1 cellular context compared by ENCODE assay signal in the genomic region with DNA sequence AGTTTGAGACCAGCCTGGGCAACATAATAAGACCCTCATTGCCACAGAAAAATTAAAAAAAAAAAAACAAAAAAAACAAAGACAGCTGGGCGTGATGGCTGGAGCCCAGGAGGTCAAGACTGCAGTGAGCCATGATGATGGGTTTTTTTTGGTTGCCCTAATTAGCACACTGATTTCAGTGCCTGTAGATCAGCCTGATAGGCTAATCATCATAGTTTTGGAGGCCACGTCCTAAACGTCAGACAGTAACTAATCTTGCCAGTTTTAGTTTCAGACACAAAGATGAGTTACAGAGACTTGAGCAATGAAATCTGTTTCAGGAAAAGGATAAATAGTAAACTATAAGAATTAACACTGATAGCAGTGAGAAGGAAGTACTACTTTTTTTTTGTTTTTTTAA.
TF ChIP-seq lines count a peak whose summit lies in the region.

No MANE protein-coding gene starts in this region.

TF ChIP-seq in GM23338, 12 proteins besides CTCF, POLR2A, EP300 and RAD21:
- TF ChIP-seq STAT1 (IDR thresholded peaks at IDR 0.05; ENCODE audit: unreplicated experiment), result no peak
- no peak for TF ChIP-seq NANOG (IDR thresholded peaks at IDR 0.05; ENCODE audit: borderline replicate concordance)
- TF ChIP-seq, protein P1, sequence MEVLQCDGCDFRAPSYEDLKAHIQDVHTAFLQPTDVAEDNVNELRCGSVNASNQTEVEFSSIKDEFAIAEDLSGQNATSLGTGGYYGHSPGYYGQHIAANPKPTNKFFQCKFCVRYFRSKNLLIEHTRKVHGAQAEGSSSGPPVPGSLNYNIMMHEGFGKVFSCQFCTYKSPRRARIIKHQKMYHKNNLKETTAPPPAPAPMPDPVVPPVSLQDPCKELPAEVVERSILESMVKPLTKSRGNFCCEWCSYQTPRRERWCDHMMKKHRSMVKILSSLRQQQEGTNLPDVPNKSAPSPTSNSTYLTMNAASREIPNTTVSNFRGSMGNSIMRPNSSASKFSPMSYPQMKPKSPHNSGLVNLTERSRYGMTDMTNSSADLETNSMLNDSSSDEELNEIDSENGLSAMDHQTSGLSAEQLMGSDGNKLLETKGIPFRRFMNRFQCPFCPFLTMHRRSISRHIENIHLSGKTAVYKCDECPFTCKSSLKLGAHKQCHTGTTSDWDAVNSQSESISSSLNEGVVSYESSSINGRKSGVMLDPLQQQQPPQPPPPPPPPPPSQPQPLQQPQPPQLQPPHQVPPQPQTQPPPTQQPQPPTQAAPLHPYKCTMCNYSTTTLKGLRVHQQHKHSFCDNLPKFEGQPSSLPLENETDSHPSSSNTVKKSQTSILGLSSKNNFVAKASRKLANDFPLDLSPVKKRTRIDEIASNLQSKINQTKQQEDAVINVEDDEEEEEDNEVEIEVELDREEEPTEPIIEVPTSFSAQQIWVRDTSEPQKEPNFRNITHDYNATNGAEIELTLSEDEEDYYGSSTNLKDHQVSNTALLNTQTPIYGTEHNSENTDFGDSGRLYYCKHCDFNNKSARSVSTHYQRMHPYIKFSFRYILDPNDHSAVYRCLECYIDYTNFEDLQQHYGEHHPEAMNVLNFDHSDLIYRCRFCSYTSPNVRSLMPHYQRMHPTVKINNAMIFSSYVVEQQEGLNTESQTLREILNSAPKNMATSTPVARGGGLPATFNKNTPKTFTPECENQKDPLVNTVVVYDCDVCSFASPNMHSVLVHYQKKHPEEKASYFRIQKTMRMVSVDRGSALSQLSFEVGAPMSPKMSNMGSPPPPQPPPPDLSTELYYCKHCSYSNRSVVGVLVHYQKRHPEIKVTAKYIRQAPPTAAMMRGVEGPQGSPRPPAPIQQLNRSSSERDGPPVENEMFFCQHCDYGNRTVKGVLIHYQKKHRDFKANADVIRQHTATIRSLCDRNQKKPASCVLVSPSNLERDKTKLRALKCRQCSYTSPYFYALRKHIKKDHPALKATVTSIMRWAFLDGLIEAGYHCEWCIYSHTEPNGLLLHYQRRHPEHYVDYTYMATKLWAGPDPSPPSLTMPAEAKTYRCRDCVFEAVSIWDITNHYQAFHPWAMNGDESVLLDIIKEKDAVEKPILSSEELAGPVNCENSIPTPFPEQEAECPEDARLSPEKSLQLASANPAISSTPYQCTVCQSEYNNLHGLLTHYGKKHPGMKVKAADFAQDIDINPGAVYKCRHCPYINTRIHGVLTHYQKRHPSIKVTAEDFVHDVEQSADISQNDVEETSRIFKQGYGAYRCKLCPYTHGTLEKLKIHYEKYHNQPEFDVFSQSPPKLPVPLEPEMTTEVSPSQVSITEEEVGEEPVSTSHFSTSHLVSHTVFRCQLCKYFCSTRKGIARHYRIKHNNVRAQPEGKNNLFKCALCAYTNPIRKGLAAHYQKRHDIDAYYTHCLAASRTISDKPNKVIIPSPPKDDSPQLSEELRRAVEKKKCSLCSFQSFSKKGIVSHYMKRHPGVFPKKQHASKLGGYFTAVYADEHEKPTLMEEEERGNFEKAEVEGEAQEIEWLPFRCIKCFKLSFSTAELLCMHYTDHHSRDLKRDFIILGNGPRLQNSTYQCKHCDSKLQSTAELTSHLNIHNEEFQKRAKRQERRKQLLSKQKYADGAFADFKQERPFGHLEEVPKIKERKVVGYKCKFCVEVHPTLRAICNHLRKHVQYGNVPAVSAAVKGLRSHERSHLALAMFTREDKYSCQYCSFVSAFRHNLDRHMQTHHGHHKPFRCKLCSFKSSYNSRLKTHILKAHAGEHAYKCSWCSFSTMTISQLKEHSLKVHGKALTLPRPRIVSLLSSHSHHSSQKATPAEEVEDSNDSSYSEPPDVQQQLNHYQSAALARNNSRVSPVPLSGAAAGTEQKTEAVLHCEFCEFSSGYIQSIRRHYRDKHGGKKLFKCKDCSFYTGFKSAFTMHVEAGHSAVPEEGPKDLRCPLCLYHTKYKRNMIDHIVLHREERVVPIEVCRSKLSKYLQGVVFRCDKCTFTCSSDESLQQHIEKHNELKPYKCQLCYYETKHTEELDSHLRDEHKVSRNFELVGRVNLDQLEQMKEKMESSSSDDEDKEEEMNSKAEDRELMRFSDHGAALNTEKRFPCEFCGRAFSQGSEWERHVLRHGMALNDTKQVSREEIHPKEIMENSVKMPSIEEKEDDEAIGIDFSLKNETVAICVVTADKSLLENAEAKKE (CRISPR knock-in tag; IDR thresholded peaks at IDR 0.05), result no peak
- no peak for TF ChIP-seq POLR2AphosphoS5 (IDR thresholded peaks at IDR 0.05; ENCODE audit: low read depth)
- TF ChIP-seq ZNF114 (CRISPR knock-in tag; IDR thresholded peaks at IDR 0.05), result no peak
- TF ChIP-seq ZNF331 (CRISPR knock-in tag; IDR thresholded peaks at IDR 0.05; ENCODE audit: low read depth), result no peak
- no peak for TF ChIP-seq EZH2 (IDR thresholded peaks at IDR 0.05; ENCODE audit: low read depth, unreplicated experiment)
- no peak for TF ChIP-seq EZH2phosphoT487 (IDR thresholded peaks at IDR 0.05; ENCODE audit: unreplicated experiment)
- no peak for TF ChIP-seq JUNB (IDR thresholded peaks at IDR 0.05; ENCODE audit: unreplicated experiment)
- TF ChIP-seq, protein P2, sequence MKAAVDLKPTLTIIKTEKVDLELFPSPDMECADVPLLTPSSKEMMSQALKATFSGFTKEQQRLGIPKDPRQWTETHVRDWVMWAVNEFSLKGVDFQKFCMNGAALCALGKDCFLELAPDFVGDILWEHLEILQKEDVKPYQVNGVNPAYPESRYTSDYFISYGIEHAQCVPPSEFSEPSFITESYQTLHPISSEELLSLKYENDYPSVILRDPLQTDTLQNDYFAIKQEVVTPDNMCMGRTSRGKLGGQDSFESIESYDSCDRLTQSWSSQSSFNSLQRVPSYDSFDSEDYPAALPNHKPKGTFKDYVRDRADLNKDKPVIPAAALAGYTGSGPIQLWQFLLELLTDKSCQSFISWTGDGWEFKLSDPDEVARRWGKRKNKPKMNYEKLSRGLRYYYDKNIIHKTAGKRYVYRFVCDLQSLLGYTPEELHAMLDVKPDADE (IDR thresholded peaks at IDR 0.05), result no peak
- TF ChIP-seq, protein P3, sequence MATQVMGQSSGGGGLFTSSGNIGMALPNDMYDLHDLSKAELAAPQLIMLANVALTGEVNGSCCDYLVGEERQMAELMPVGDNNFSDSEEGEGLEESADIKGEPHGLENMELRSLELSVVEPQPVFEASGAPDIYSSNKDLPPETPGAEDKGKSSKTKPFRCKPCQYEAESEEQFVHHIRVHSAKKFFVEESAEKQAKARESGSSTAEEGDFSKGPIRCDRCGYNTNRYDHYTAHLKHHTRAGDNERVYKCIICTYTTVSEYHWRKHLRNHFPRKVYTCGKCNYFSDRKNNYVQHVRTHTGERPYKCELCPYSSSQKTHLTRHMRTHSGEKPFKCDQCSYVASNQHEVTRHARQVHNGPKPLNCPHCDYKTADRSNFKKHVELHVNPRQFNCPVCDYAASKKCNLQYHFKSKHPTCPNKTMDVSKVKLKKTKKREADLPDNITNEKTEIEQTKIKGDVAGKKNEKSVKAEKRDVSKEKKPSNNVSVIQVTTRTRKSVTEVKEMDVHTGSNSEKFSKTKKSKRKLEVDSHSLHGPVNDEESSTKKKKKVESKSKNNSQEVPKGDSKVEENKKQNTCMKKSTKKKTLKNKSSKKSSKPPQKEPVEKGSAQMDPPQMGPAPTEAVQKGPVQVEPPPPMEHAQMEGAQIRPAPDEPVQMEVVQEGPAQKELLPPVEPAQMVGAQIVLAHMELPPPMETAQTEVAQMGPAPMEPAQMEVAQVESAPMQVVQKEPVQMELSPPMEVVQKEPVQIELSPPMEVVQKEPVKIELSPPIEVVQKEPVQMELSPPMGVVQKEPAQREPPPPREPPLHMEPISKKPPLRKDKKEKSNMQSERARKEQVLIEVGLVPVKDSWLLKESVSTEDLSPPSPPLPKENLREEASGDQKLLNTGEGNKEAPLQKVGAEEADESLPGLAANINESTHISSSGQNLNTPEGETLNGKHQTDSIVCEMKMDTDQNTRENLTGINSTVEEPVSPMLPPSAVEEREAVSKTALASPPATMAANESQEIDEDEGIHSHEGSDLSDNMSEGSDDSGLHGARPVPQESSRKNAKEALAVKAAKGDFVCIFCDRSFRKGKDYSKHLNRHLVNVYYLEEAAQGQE (IDR thresholded peaks at IDR 0.05; ENCODE audit: unreplicated experiment), result no peak
- TF ChIP-seq CREB1 (CRISPR knock-in tag; IDR thresholded peaks at IDR 0.05; ENCODE audit: low read depth), result no peak
